In genomic region chr2:36322108-36322507, GRCh38 we compare ENCODE assay signal across 9 cellular contexts. TPM values are rescaled to one million over a fixed set of nuclear protein-coding genes. Genes with fewer than 3 reads are reported as not detected.
DNase-seq lines count a peak whose midpoint lies in the region; ATAC-seq and TF ChIP-seq lines count a peak whose summit lies in the region.
"Had no signal": no experiment of that assay in that cellular context is flagged by ENCODE, and none has a peak within 500 bp of the region (broad histone marks: within the 10 kb centered on the region; RNA-seq: fewer than 3 reads in every experiment).

No MANE protein-coding gene starts in this region.

- POLR2A ChIA-PET in OCI-LY7 (lab: Charles Lee): no interaction called here

- no peaks in the 10 kb centered on the region for H3K9me3 ChIP-seq in OCI-LY7 (ENCODE audit: low read length)
- no peaks in the 10 kb centered on the region for H3K9me3 ChIP-seq in fibroblast of lung (ENCODE audit: control insufficient read depth, insufficient read depth, low read depth, low read length)

- no peaks in the 10 kb centered on the region for H3K4me1 Mint-ChIP-seq in stimulated activated naive CD8-positive, alpha-beta T cell treated with anti-CD3 and anti-CD28 coated beads, Interleukin-15, amount 100 ng/mL, for 72 hours

- H3K9me3 Mint-ChIP-seq in stimulated activated naive CD8-positive, alpha-beta T cell treated with anti-CD3 and anti-CD28 coated beads, Interleukin-15, amount 100 ng/mL, for 72 hours: peaks cover 0 to 14% of the 10 kb centered on the region in 2 donors

- TF ChIP-seq CTCF in GM12865 (IDR thresholded peaks at IDR 0.05; ENCODE audit: insufficient read depth, low read depth, low read length, missing control alignments) (peak; percentile 19), OCI-LY7 (conservative IDR thresholded peaks at IDR 0.05; ENCODE audit: low read length) (peak; percentile 45; the same call in 1 of the 2 replicates), fibroblast of lung (conservative IDR thresholded peaks at IDR 0.05 in 1 of 2, IDR thresholded peaks at IDR 0.05 in 1 of 2; ENCODE audit: low read depth in 1 of 2, low read length in 2 of 2) (peak; percentile 61 to 69)

- H2AFZ ChIP-seq in OCI-LY7 (ENCODE audit: low read length) (no peak overlapping the region), fibroblast of lung (ENCODE audit: low read length) (no peak overlapping the region)

- DNase-seq in GM12865 (ENCODE audit: low read depth) (no peak), OCI-LY7 (ENCODE audit: low spot score) (no peak), fibroblast of lung (ENCODE audit: low read depth in 2 of 2) (peak; percentile 61 to 68), pulmonary artery endothelial cell (ENCODE audit: low read depth, low spot score) (peak; percentile 26)
- DNase-seq in activated CD8-positive, alpha-beta memory T cell treated with anti-CD3 and anti-CD28 coated beads, Interleukin-2, amount 50 U/mL, for 48 hours: no peak
- no peak for DNase-seq in stimulated activated naive CD8-positive, alpha-beta T cell treated with anti-CD3 and anti-CD28 coated beads, Interleukin-15, amount 100 ng/mL, for 72 hours

- no peaks in the 10 kb centered on the region for H3K9me2 ChIP-seq in OCI-LY7 (ENCODE audit: insufficient read depth, low read length)

- H3K36me3 ChIP-seq in OCI-LY7 (ENCODE audit: insufficient read depth, low read length) (no peaks in the 10 kb centered on the region), fibroblast of lung (ENCODE audit: control insufficient read depth, insufficient read depth, low read length) (no peaks in the 10 kb centered on the region)

- peaks cover 2% of the 10 kb centered on the region for H3K27me3 ChIP-seq in fibroblast of lung (ENCODE audit: control insufficient read depth, insufficient read depth, low read length)

- peaks cover 13% of the 10 kb centered on the region for H3K27me3 Mint-ChIP-seq in stimulated activated naive CD8-positive, alpha-beta T cell treated with anti-CD3 and anti-CD28 coated beads, Interleukin-15, amount 100 ng/mL, for 72 hours

- no peaks in the 10 kb centered on the region for H3K4me1 ChIP-seq in OCI-LY7 (ENCODE audit: insufficient read depth, low read length, poor library complexity, severe bottlenecking)
- H3K4me1 ChIP-seq in fibroblast of lung (ENCODE audit: control insufficient read depth, extremely low read depth, insufficient read depth, low read length): no peaks in the 10 kb centered on the region

- intact Hi-C loops in OCI-LY7 (cut with micrococcal nuclease; ENCODE audit: unreplicated experiment): no loop called here

- CTCF ChIA-PET in OCI-LY7 (lab: Charles Lee; ENCODE audit: unreplicated experiment): no interaction called here

- no peak overlapping the region for H3K9ac ChIP-seq in fibroblast of lung (ENCODE audit: insufficient read depth, low read length)

- no peak for ATAC-seq in stimulated activated naive CD8-positive, alpha-beta T cell treated with anti-CD3 and anti-CD28 coated beads, Interleukin-15, amount 100 ng/mL, for 72 hours
- ATAC-seq in HG02678 (IDR thresholded peaks at IDR 0.05; ENCODE audit: unreplicated experiment) (no peak), GM19328 (IDR thresholded peaks at IDR 0.05; ENCODE audit: unreplicated experiment) (no peak)

- H3K79me2 ChIP-seq in OCI-LY7 (ENCODE audit: insufficient read depth, low read depth, low read length): no peaks in the 10 kb centered on the region
- H3K79me2 ChIP-seq in fibroblast of lung (ENCODE audit: control insufficient read depth, insufficient read depth, low read length): no peaks in the 10 kb centered on the region

- H4K20me1 ChIP-seq in OCI-LY7 (ENCODE audit: insufficient read depth, low read length) (no peaks in the 10 kb centered on the region), fibroblast of lung (ENCODE audit: control insufficient read depth, extremely low read depth, insufficient read depth, low read length) (no peaks in the 10 kb centered on the region)

- BruUV-seq in OCI-LY7 (replicated peaks; lab: Mats Ljungman, UMichigan): no TSS peak

- H3K4me3 ChIP-seq in GM12865 (ENCODE audit: low read depth, low read length) (no peak overlapping the region), OCI-LY7 (ENCODE audit: low read depth, low read length, poor library complexity, severe bottlenecking) (no peak overlapping the region), fibroblast of lung (replicated peaks in 1 of 4; ENCODE audit: control extremely low read depth in 1 of 4, insufficient read depth in 1 of 4, low read depth in 3 of 4, low read length in 4 of 4) (no peak overlapping the region)
- H3K4me3 ChIP-seq: skin epidermis had no signal

- no peak overlapping the region for H3K27ac ChIP-seq in OCI-LY7 (ENCODE audit: low read depth, low read length, poor library complexity, severe bottlenecking)
- H3K27ac ChIP-seq in fibroblast of lung (ENCODE audit: insufficient read depth, low read length): no peak overlapping the region
- H3K27ac ChIP-seq: skin epidermis had no signal

- H3K27ac Mint-ChIP-seq in stimulated activated naive CD8-positive, alpha-beta T cell treated with anti-CD3 and anti-CD28 coated beads, Interleukin-15, amount 100 ng/mL, for 72 hours: no peak overlapping the region

- no peak overlapping the region for H3K4me3 Mint-ChIP-seq in stimulated activated naive CD8-positive, alpha-beta T cell treated with anti-CD3 and anti-CD28 coated beads, Interleukin-15, amount 100 ng/mL, for 72 hours

- H3K4me2 ChIP-seq in OCI-LY7 (ENCODE audit: low read length) (no peak overlapping the region), fibroblast of lung (ENCODE audit: extremely low read depth, insufficient read depth, low read length) (no peak overlapping the region)

RNA-seq across cellular contexts. Expression of gene CRIM1, which starts 33.5 kb away (rescaled TPM):
- total RNA-seq in OCI-LY7 (2014; rRNA removed; shearing (Covaris generic)): 24.5 and 37.0 TPM in 2 replicates
- total RNA-seq in OCI-LY7 (2022): 43.6 and 47.4 TPM in 2 replicates
- 135 and 364 TPM in 2 replicates for total RNA-seq in fibroblast of lung
- polyA plus RNA-seq in fibroblast of lung: 231 and 661 TPM in 2 replicates
- 157 and 490 TPM in 2 replicates for polyA plus RNA-seq in fibroblast of lung (2012)
- 1,375 and 3,102 TPM in 2 replicates for polyA minus RNA-seq in fibroblast of lung (ENCODE audit: low replicate concordance)
- total RNA-seq in pulmonary artery endothelial cell: 790 and 1,031 TPM in 2 replicates

Comparison
In these comparisons a context has a peak if more than half of its experiments do, and no peak if none do; other contexts are left out.
1. DNase-seq: peak in fibroblast of lung (2 of 2) and pulmonary artery endothelial cell (single experiment); none in GM12865 (single experiment), OCI-LY7 (single experiment), activated CD8-positive, alpha-beta memory T cell treated with anti-CD3 and anti-CD28 coated beads, Interleukin-2, amount 50 U/mL, for 48 hours (single experiment) and stimulated activated naive CD8-positive, alpha-beta T cell treated with anti-CD3 and anti-CD28 coated beads, Interleukin-15, amount 100 ng/mL, for 72 hours (0 of 2).
2. Peak in every context shown above with its lines, with median percentiles within 50 percentile points of each other: CTCF ChIP-seq.